Comparison of ENCODE assay signal across 17 cellular contexts in the genomic region with DNA sequence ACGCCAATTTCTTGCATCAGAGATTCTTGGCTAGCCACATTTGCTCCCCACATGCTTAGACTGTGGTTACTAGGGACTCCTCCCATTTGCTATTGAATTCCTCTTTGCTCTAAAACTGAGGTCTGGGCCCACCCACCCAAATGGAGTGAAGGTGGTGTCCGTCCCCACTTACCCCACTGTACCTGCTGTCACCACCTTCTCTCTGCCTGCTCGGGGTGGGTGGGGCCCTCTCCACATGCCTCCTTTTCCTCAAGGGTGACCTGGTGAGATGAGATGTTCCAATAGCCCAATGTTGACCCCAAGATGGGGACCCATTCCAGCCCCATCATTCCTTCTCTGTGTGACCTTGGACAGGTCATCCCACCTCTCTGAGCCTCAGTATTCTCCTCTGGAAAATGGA.
DNase-seq lines count a peak whose midpoint lies in the region; ATAC-seq, FAIRE-seq and TF ChIP-seq lines count a peak whose summit lies in the region.
"Had no signal": no experiment of that assay in that cellular context is flagged by ENCODE, and none has a peak within 500 bp of the region (broad histone marks: within the 10 kb centered on the region; RNA-seq: fewer than 3 reads in every experiment).

No MANE protein-coding gene starts in this region.

- no CpG with 5 or more reads among the region's 3 CpGs for WGBS in neuronal stem cell (ENCODE audit: extremely low coverage in 2 of 2, insufficient read length in 2 of 2, insufficient replicate concordance in 1 of 2), 2 donors

- H3K9me3 ChIP-seq in RWPE2 (ENCODE audit: severe bottlenecking) (no peaks in the 10 kb centered on the region), neuronal stem cell (replicated peaks in 1 of 2; ENCODE audit: control insufficient read depth in 2 of 2, insufficient read depth in 1 of 2, low read depth in 1 of 2, low read length in 2 of 2) (no peaks in the 10 kb centered on the region)
- H3K9me3 ChIP-seq: HAP-1 had no signal

- no peak for DNase-seq in HTR-8/SVneo (ENCODE audit: insufficient read length, low spot score)
- peak; percentile 72 for DNase-seq in RWPE2 (ENCODE audit: low spot score)
- DNase-seq in neuronal stem cell (ENCODE audit: low spot score): no peak
- DNase-seq in midbrain (lab: John Stamatoyannopoulos, UW): no peak
- DNase-seq in foreskin keratinocyte: no peak
- DNase-seq in activated naive CD4-positive, alpha-beta T cell treated with anti-CD3 and anti-CD28 coated beads for 36 hours: no peak
- DNase-seq: C1 segment of cervical spinal cord; CD4-positive, alpha-beta memory T cell; COR-L47; DMS153; DND-41; GOT3; HFFc6 had no signal

- H3K27me3 Mint-ChIP-seq in activated naive CD4-positive, alpha-beta T cell treated with anti-CD3 and anti-CD28 coated beads for 36 hours (ENCODE audit: low read depth): peaks cover 3% of the 10 kb centered on the region

- CTCF ChIA-PET in activated naive CD4-positive, alpha-beta T cell treated with anti-CD3 and anti-CD28 coated beads for 36 hours (lab: Charles Lee): no interaction called here

- H3K4me3 ChIP-seq in RWPE2 (ENCODE audit: severe bottlenecking): no peak overlapping the region
- no peak overlapping the region for H3K4me3 ChIP-seq in neuronal stem cell (ENCODE audit: low read length in 2 of 2)
- H3K4me3 ChIP-seq: HAP-1 had no signal

- no peak overlapping the region for H2AK5ac ChIP-seq in neuronal stem cell (ENCODE audit: low read depth, low read length)

- H3K27ac ChIP-seq in RWPE2 (ENCODE audit: poor library complexity, severe bottlenecking) (no peak overlapping the region), neuronal stem cell (replicated peaks; ENCODE audit: low read length) (no peak overlapping the region), foreskin keratinocyte (no peak overlapping the region)

- H2BK12ac ChIP-seq in neuronal stem cell (ENCODE audit: low read length): no peak overlapping the region

- peak overlapping the region; percentile 41 for H3K18ac ChIP-seq in neuronal stem cell (ENCODE audit: low read length)

- no peak overlapping the region for H3K4me3 Mint-ChIP-seq in activated naive CD4-positive, alpha-beta T cell treated with anti-CD3 and anti-CD28 coated beads for 36 hours
- H3K4me3 Mint-ChIP-seq: CD4-positive, alpha-beta memory T cell; HFFc6 had no signal

- H3K9ac ChIP-seq in neuronal stem cell (ENCODE audit: low read depth, low read length, poor library complexity): no peak overlapping the region

- H3K4me1 ChIP-seq in RWPE2 (ENCODE audit: insufficient read depth, poor library complexity, severe bottlenecking) (no peaks in the 10 kb centered on the region), neuronal stem cell (ENCODE audit: control insufficient read depth in 2 of 2, insufficient read depth in 1 of 2, low read depth in 1 of 2, low read length in 2 of 2) (no peaks in the 10 kb centered on the region), foreskin keratinocyte (no peaks in the 10 kb centered on the region)
- H3K4me1 ChIP-seq: HAP-1 had no signal

- H4K91ac ChIP-seq in neuronal stem cell (ENCODE audit: low read depth, low read length, poor library complexity): no peak overlapping the region

- H2BK15ac ChIP-seq in neuronal stem cell (ENCODE audit: low read length): no peak overlapping the region

- no peak overlapping the region for H4K8ac ChIP-seq in neuronal stem cell (ENCODE audit: low read depth, low read length)

- peaks cover 75% of the 10 kb centered on the region for H3K27me3 ChIP-seq in RWPE2 (ENCODE audit: insufficient read depth, poor library complexity, severe bottlenecking)
- peaks cover 0 to 29% (median 0%) of the 10 kb centered on the region in 3 experiments for H3K27me3 ChIP-seq in neuronal stem cell (ENCODE audit: control insufficient read depth in 3 of 3, insufficient read depth in 3 of 3, low read depth in 1 of 3, low read length in 3 of 3)
- peaks cover 37% of the 10 kb centered on the region for H3K27me3 ChIP-seq in foreskin keratinocyte

- no peak for TF ChIP-seq CTCF in RWPE2 (IDR thresholded peaks at IDR 0.05; ENCODE audit: poor library complexity, severe bottlenecking)
- TF ChIP-seq CTCF in foreskin keratinocyte (conservative IDR thresholded peaks at IDR 0.05): no peak

- no peak overlapping the region for H3K4me2 ChIP-seq in neuronal stem cell (ENCODE audit: insufficient read depth, low read length, poor library complexity, severe bottlenecking)

- no peaks in the 10 kb centered on the region for H3K36me3 Mint-ChIP-seq in activated naive CD4-positive, alpha-beta T cell treated with anti-CD3 and anti-CD28 coated beads for 36 hours (ENCODE audit: low read depth)
- H3K36me3 Mint-ChIP-seq: CD4-positive, alpha-beta memory T cell had no signal

- no peak overlapping the region for H2AFZ ChIP-seq in neuronal stem cell (ENCODE audit: low read length)

- no peaks in the 10 kb centered on the region for H3K9me3 Mint-ChIP-seq in activated naive CD4-positive, alpha-beta T cell treated with anti-CD3 and anti-CD28 coated beads for 36 hours
- H3K9me3 Mint-ChIP-seq: CD4-positive, alpha-beta memory T cell; HFFc6 had no signal

- H3K79me1 ChIP-seq in neuronal stem cell (ENCODE audit: low read depth, low read length): no peaks in the 10 kb centered on the region

- H3K36me3 ChIP-seq in RWPE2 (ENCODE audit: low read depth) (no peaks in the 10 kb centered on the region), neuronal stem cell (replicated peaks in 1 of 2; ENCODE audit: control insufficient read depth in 2 of 2, insufficient read depth in 2 of 2, low read length in 2 of 2) (no peaks in the 10 kb centered on the region)
- H3K36me3 ChIP-seq: HAP-1 had no signal

- no peak overlapping the region for H3K23ac ChIP-seq in neuronal stem cell (ENCODE audit: low read depth, low read length, poor library complexity)

- FAIRE-seq in HTR-8/SVneo (lab: Jason Lieb, UNC): peak; percentile 58
- FAIRE-seq: G401.6, GM12892, H54 had no signal

- ATAC-seq in RWPE2 (ENCODE audit: low read depth) (no peak), foreskin keratinocyte (no peak)

- H3K14ac ChIP-seq in neuronal stem cell (ENCODE audit: low read length): no peak overlapping the region

- H3K4me1 Mint-ChIP-seq in activated naive CD4-positive, alpha-beta T cell treated with anti-CD3 and anti-CD28 coated beads for 36 hours (ENCODE audit: low read depth): no peaks in the 10 kb centered on the region
- H3K4me1 Mint-ChIP-seq: CD4-positive, alpha-beta memory T cell had no signal

- H3K27ac Mint-ChIP-seq in activated naive CD4-positive, alpha-beta T cell treated with anti-CD3 and anti-CD28 coated beads for 36 hours: no peak overlapping the region
- H3K27ac Mint-ChIP-seq: CD4-positive, alpha-beta memory T cell; HFFc6 had no signal

- intact Hi-C loops in activated naive CD4-positive, alpha-beta T cell treated with anti-CD3 and anti-CD28 coated beads for 36 hours (cut with micrococcal nuclease): no loop called here

- H3K4ac ChIP-seq in neuronal stem cell (ENCODE audit: low read length): no peak overlapping the region

- no peak overlapping the region for H2BK5ac ChIP-seq in neuronal stem cell (ENCODE audit: low read length)

- no peak overlapping the region for H2BK120ac ChIP-seq in neuronal stem cell (ENCODE audit: low read depth, low read length)
